Comparison of ENCODE assay signal across 19 cellular contexts in genomic region chr13:22748866-22749586, GRCh38.
"Had no signal": no experiment of that assay in that cellular context is flagged by ENCODE, and none has a peak within 500 bp of the region (broad histone marks: within the 10 kb centered on the region; RNA-seq: fewer than 3 reads in every experiment).

No MANE protein-coding gene starts in this region.

- H3K27ac Mint-ChIP-seq: activated CD4-positive, alpha-beta T cell treated with anti-CD3 and anti-CD28 coated beads, Interleukin-2, amount 10 ng/mL, durations not matched to agents 7 days and 5 days; activated naive CD4-positive, alpha-beta T cell treated with anti-CD3 and anti-CD28 coated beads, Interleukin-2, amount 10 ng/mL, durations not matched to agents 7 days and 5 days; activated naive CD8-positive, alpha-beta T cell treated with anti-CD3 and anti-CD28 coated beads, Interleukin-2, amount 50 U/mL, for 24 hours; dendritic cell treated with granulocyte-macrophage colony-stimulating factor and Interleukin-4, amounts not matched to agents 40 ng/mL and 50 ng/mL, for 4 days; naive B cell had no signal

- H3K4me3 Mint-ChIP-seq: activated CD4-positive, alpha-beta T cell treated with anti-CD3 and anti-CD28 coated beads, Interleukin-2, amount 10 ng/mL, durations not matched to agents 7 days and 5 days; activated naive CD4-positive, alpha-beta T cell treated with anti-CD3 and anti-CD28 coated beads, Interleukin-2, amount 10 ng/mL, durations not matched to agents 7 days and 5 days; activated naive CD8-positive, alpha-beta T cell treated with anti-CD3 and anti-CD28 coated beads, Interleukin-2, amount 50 U/mL, for 24 hours; activated T-cell treated with anti-CD3 and anti-CD28 coated beads, Interleukin-2, amount 50 U/mL, for 4 hours; dendritic cell treated with granulocyte-macrophage colony-stimulating factor and Interleukin-4, amounts not matched to agents 40 ng/mL and 50 ng/mL, for 4 days; naive B cell had no signal

- H3K79me2 ChIP-seq: parathyroid adenoma had no signal

- ATAC-seq: activated naive CD8-positive, alpha-beta T cell treated with anti-CD3 and anti-CD28 coated beads, Interleukin-2, amount 50 U/mL, for 24 hours; activated T-cell treated with anti-CD3 and anti-CD28 coated beads, Interleukin-2, amount 50 U/mL, for 4 hours; foreskin keratinocyte had no signal

- H3K9ac ChIP-seq: parathyroid adenoma had no signal

- H3K4me3 ChIP-seq: ascending aorta, left ventricle myocardium inferior, sigmoid colon, thyroid gland had no signal

- H3K27ac ChIP-seq: ascending aorta, foreskin keratinocyte, left ventricle myocardium inferior, neutrophil, parathyroid adenoma, sigmoid colon, thyroid gland had no signal

- DNase-seq: activated CD4-positive, alpha-beta T cell treated with anti-CD3 and anti-CD28 coated beads, Interleukin-2, amount 10 ng/mL, durations not matched to agents 7 days and 5 days; activated CD4-positive, CD25-positive, alpha-beta regulatory T cell; activated CD8-positive, alpha-beta memory T cell treated with anti-CD3 and anti-CD28 coated beads, Interleukin-2, amount 50 U/mL, for 4 hours; activated naive CD4-positive, alpha-beta T cell treated with anti-CD3 and anti-CD28 coated beads, Interleukin-2, amount 10 ng/mL, durations not matched to agents 7 days and 5 days; activated naive CD8-positive, alpha-beta T cell treated with anti-CD3 and anti-CD28 coated beads, Interleukin-2, amount 50 U/mL, for 24 hours; activated T-cell treated with anti-CD3 and anti-CD28 coated beads, Interleukin-2, amount 50 U/mL, for 4 hours; effector memory CD4-positive, alpha-beta T cell; foreskin keratinocyte; kidney; left ventricle myocardium inferior; naive B cell; sigmoid colon; stimulated activated CD8-positive, alpha-beta memory T cell treated with anti-CD3 and anti-CD28 coated beads, Interleukin-4, amount 100 ng/mL, for 48 hours; stimulated activated naive CD4-positive, alpha-beta T cell treated with Interleukin-2 at 50 U/mL for 16 hours; thyroid gland had no signal

- H3K27me3 Mint-ChIP-seq: activated CD4-positive, alpha-beta T cell treated with anti-CD3 and anti-CD28 coated beads, Interleukin-2, amount 10 ng/mL, durations not matched to agents 7 days and 5 days; activated naive CD4-positive, alpha-beta T cell treated with anti-CD3 and anti-CD28 coated beads, Interleukin-2, amount 10 ng/mL, durations not matched to agents 7 days and 5 days; activated naive CD8-positive, alpha-beta T cell treated with anti-CD3 and anti-CD28 coated beads, Interleukin-2, amount 50 U/mL, for 24 hours; dendritic cell treated with granulocyte-macrophage colony-stimulating factor and Interleukin-4, amounts not matched to agents 40 ng/mL and 50 ng/mL, for 4 days had no signal

- H2AFZ ChIP-seq: parathyroid adenoma had no signal

- H3K9me3 Mint-ChIP-seq: activated CD4-positive, alpha-beta T cell treated with anti-CD3 and anti-CD28 coated beads, Interleukin-2, amount 10 ng/mL, durations not matched to agents 7 days and 5 days; activated naive CD8-positive, alpha-beta T cell treated with anti-CD3 and anti-CD28 coated beads, Interleukin-2, amount 50 U/mL, for 24 hours; activated T-cell treated with anti-CD3 and anti-CD28 coated beads, Interleukin-2, amount 50 U/mL, for 4 hours had no signal

- H3K36me3 Mint-ChIP-seq: activated naive CD4-positive, alpha-beta T cell treated with anti-CD3 and anti-CD28 coated beads, Interleukin-2, amount 10 ng/mL, durations not matched to agents 7 days and 5 days; naive B cell had no signal

- H3K9me3 ChIP-seq: ascending aorta, neutrophil, sigmoid colon, thyroid gland had no signal

- H3K27me3 ChIP-seq: ascending aorta, foreskin keratinocyte, neutrophil, sigmoid colon, thyroid gland had no signal

- H3K4me1 Mint-ChIP-seq: activated CD4-positive, alpha-beta T cell treated with anti-CD3 and anti-CD28 coated beads, Interleukin-2, amount 10 ng/mL, durations not matched to agents 7 days and 5 days; activated naive CD4-positive, alpha-beta T cell treated with anti-CD3 and anti-CD28 coated beads, Interleukin-2, amount 10 ng/mL, durations not matched to agents 7 days and 5 days; activated naive CD8-positive, alpha-beta T cell treated with anti-CD3 and anti-CD28 coated beads, Interleukin-2, amount 50 U/mL, for 24 hours; naive B cell had no signal

- H3K36me3 ChIP-seq: ascending aorta, left ventricle myocardium inferior, neutrophil, sigmoid colon, thyroid gland had no signal

- H3K4me1 ChIP-seq: ascending aorta, foreskin keratinocyte, left ventricle myocardium inferior, parathyroid adenoma, sigmoid colon, thyroid gland had no signal
